In genomic region chr19:55178781-55179569, GRCh38 we compare ENCODE assay signal across 9 cellular contexts. TPM values are rescaled to one million over a fixed set of nuclear protein-coding genes. Genes with fewer than 3 reads are reported as not detected.
DNase-seq lines count a peak whose midpoint lies in the region; ATAC-seq, FAIRE-seq and TF ChIP-seq lines count a peak whose summit lies in the region.
"Had no signal": no experiment of that assay in that cellular context is flagged by ENCODE, and none has a peak within 500 bp of the region (broad histone marks: within the 10 kb centered on the region; RNA-seq: fewer than 3 reads in every experiment).

No MANE protein-coding gene starts in this region.

- intact Hi-C loops in breast epithelium (cut with DNase I; ENCODE audit: low total_unique reads): loop anchor here (10.0 kb wide), 1 partner anchor 1476 kb away; no protein-coding TSS in a partner anchor

- H3K27me3 ChIP-seq in breast epithelium: peaks cover 5 to 89% of the 10 kb centered on the region in 2 donors

- TF ChIP-seq CTCF in WI38 (IDR thresholded peaks at IDR 0.05; ENCODE audit: low read depth, low read length) (no peak), breast epithelium (IDR thresholded peaks at IDR 0.05) (no peak)

- FAIRE-seq in GM12892 (lab: Jason Lieb, UNC): peak; percentile 89

- DNase-seq in GM12892 (ENCODE audit: insufficient read length) (peak; percentile 94), NCI-H2107 treated with DMSO at 0.1 percent for 48 hours (lab: John Stamatoyannopoulos, UW; ENCODE audit: unreplicated experiment) (peak; percentile 38), breast epithelium (ENCODE audit: low spot score in 2 of 2) (no peak), iris pigment epithelial cell (ENCODE audit: low read depth) (peak; percentile 88)
- DNase-seq in stimulated activated CD4-positive, alpha-beta T cell treated with anti-CD3 and anti-CD28 coated beads, Interleukin-1b, Interleukin-23, amount 100 ng/mL, for 1 hour (ENCODE audit: low read depth in 2 of 2): peak; percentile 74 to 87

- H3K4me3 ChIP-seq in WI38 (ENCODE audit: low read depth, low read length): peak overlapping the region; percentile 44
- peak overlapping the region in 2 of 3 donors; percentile 30 to 56 for H3K4me3 ChIP-seq in breast epithelium

- no peak for TF ChIP-seq POLR2A in GM12892 (IDR thresholded peaks at IDR 0.05; ENCODE audit: low read depth, low read length)
- TF ChIP-seq POLR2A in breast epithelium (IDR thresholded peaks at IDR 0.05): no peak

- peaks cover 0 to 4% of the 10 kb centered on the region in 2 donors for H3K4me1 ChIP-seq in breast epithelium

- H3K27ac ChIP-seq in breast epithelium: no peak overlapping the region
- H3K27ac ChIP-seq: tibial nerve had no signal

- H3K9me3 ChIP-seq in breast epithelium: no peaks in the 10 kb centered on the region
- H3K9me3 ChIP-seq: tibial nerve had no signal

- no peaks in the 10 kb centered on the region for H3K36me3 ChIP-seq in breast epithelium
- H3K36me3 ChIP-seq: tibial nerve had no signal

- ATAC-seq in HG02885 (IDR thresholded peaks at IDR 0.05; ENCODE audit: poor library complexity, unreplicated experiment): peak; percentile 75
- no peak for ATAC-seq in HG03095 (IDR thresholded peaks at IDR 0.05; ENCODE audit: unreplicated experiment)

RNA-seq across cellular contexts. Expression of gene SYT5, which starts 1.1 kb away (rescaled TPM):
- not detected for polyA plus RNA-seq in GM12892 (2012; ENCODE audit: missing spikeins)
- total RNA-seq in breast epithelium: under 1 TPM in 1 of 3 donors, not detected in 2; under 0.01 TPM
- total RNA-seq: tibial nerve had no signal

RNA-seq across cellular contexts. Expression of gene DNAAF3, which starts 12.6 kb away (rescaled TPM):
- not detected for polyA plus RNA-seq in GM12892 (2012; ENCODE audit: missing spikeins)
- 1 to 10 TPM in 2 of 3 donors, not detected in 1; 4.7 to 4.9 TPM for total RNA-seq in breast epithelium

RNA-seq across cellular contexts. Expression of gene TNNI3, which starts 21.4 kb away (rescaled TPM):
- polyA plus RNA-seq in GM12892 (2012; ENCODE audit: missing spikeins): not detected
- total RNA-seq in breast epithelium: 1 to 10 TPM in 1 of 3 donors, not detected in 2; 2.6 TPM
- total RNA-seq: tibial nerve had no signal

RNA-seq across cellular contexts. Expression of gene TNNT1, which starts 30.0 kb away (rescaled TPM):
- not detected for polyA plus RNA-seq in GM12892 (2012; ENCODE audit: missing spikeins)
- 1 to 10 TPM in 2 of 3 donors, not detected in 1; 3.7 to 7.2 TPM for total RNA-seq in breast epithelium

RNA-seq across cellular contexts. Expression of gene PTPRH, which starts 30.3 kb away (rescaled TPM):
- polyA plus RNA-seq in GM12892 (2012; ENCODE audit: missing spikeins): not detected
- 10 to 100 TPM in 1 of 3 donors, 1 to 10 TPM in 1, under 1 TPM in 1; 0.73 to 10.2 (median 2.1) TPM for total RNA-seq in breast epithelium

Comparison
In these comparisons a context has a peak if more than half of its experiments do, and no peak if none do; other contexts are left out.
1. DNase-seq: peak in GM12892 (single experiment), NCI-H2107 treated with DMSO at 0.1 percent for 48 hours (single experiment), iris pigment epithelial cell (single experiment) and stimulated activated CD4-positive, alpha-beta T cell treated with anti-CD3 and anti-CD28 coated beads, Interleukin-1b, Interleukin-23, amount 100 ng/mL, for 1 hour (2 of 2); none in breast epithelium (0 of 2).